1 cellular context compared by ENCODE assay signal in genomic region chr19:44975444-44975843, GRCh38.
TF ChIP-seq lines count a peak whose summit lies in the region.

No MANE protein-coding gene starts in this region.

TF ChIP-seq in HepG2, 621 proteins besides CTCF, POLR2A, EP300 and RAD21:
- TF ChIP-seq ZNF777 (CRISPR knock-in tag; IDR thresholded peaks at IDR 0.05) (no peak), CSRNP2 (CRISPR knock-in tag; conservative IDR thresholded peaks at IDR 0.05; ENCODE audit: low read depth) (no peak), ZNF230 (CRISPR knock-in tag; IDR thresholded peaks at IDR 0.05) (no peak), ZNF841 (CRISPR knock-in tag; IDR thresholded peaks at IDR 0.05; ENCODE audit: borderline replicate concordance) (no peak), NCOR1 (IDR thresholded peaks at IDR 0.05; ENCODE audit: borderline replicate concordance, low read length) (no peak), DPF2 (CRISPR knock-in tag; IDR thresholded peaks at IDR 0.05; ENCODE audit: borderline replicate concordance, low read depth) (no peak), REXO4 (CRISPR knock-in tag; IDR thresholded peaks at IDR 0.05; ENCODE audit: borderline replicate concordance) (no peak), HHEX (CRISPR knock-in tag; IDR thresholded peaks at IDR 0.05) (no peak), SIX4 (CRISPR knock-in tag; IDR thresholded peaks at IDR 0.05) (no peak), ZBED4 (CRISPR knock-in tag; IDR thresholded peaks at IDR 0.05; ENCODE audit: borderline replicate concordance) (no peak), SIN3B (IDR thresholded peaks at IDR 0.05; ENCODE audit: low read length) (no peak), HNRNPL (IDR thresholded peaks at IDR 0.05; ENCODE audit: low read depth, low read length) (no peak), ATF2 (CRISPR knock-in tag; IDR thresholded peaks at IDR 0.05) (no peak)
TF ChIP-seq in HepG2: peak in this region for 0.
